Comparison of ENCODE assay signal across 14 cellular contexts in the genomic region with DNA sequence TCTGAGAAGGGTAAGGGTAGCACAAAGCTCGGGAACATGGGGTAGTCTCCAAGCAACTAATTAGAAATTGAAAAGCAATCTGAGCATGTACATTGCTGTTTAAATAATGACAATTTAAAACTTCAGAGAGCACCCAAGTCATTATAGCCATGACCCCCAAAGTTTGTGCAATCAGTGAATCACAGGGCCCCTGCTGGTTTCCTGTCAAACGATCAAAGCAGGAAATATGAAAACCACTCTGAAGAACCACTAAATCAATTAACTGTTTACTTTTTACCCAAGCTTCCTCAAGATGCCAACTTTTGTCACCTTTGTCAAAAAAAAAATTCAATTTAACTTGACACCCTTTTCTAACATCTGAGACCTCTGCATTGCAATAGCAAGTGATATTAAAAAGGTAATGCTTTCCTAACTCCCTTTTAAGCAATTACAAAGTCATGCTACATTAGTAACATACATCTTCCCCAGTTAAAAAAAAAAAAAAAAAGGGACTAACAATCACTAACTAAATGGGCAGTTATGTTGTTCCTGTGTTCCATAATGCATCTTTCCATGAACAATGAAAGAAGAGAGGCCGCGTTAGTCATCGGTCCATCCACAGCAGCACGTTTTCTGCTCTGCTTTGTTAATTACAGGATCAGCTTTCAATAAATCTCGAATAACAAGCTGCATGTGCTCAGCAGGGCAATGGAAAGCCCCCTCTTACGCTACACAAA.
A peak's percentile ranks its signal among the peaks of the same experiment; 100 is the strongest.
DNase-seq lines count a peak whose midpoint lies in the region; ATAC-seq and TF ChIP-seq lines count a peak whose summit lies in the region.
"Had no signal": no experiment of that assay in that cellular context is flagged by ENCODE, and none has a peak within 500 bp of the region (broad histone marks: within the 10 kb centered on the region; RNA-seq: fewer than 3 reads in every experiment).

No MANE protein-coding gene starts in this region.

- no peaks in the 10 kb centered on the region for H3K27me3 ChIP-seq in GM23248 (replicated peaks; ENCODE audit: insufficient read depth)
- H3K27me3 ChIP-seq in mesenchymal stem cell (ENCODE audit: control insufficient read depth in 1 of 2, insufficient read depth in 1 of 2, low read length in 2 of 2): no peaks in the 10 kb centered on the region
- no peaks in the 10 kb centered on the region for H3K27me3 ChIP-seq in MM.1S (replicated peaks; ENCODE audit: insufficient read depth, low read length)
- H3K27me3 ChIP-seq: hepatocyte, Peyer's patch, testis had no signal

- H3K9ac ChIP-seq in GM23248: no peak overlapping the region
- no peak overlapping the region for H3K9ac ChIP-seq in mesenchymal stem cell (ENCODE audit: low read length)
- H3K9ac ChIP-seq in MM.1S (ENCODE audit: low read length): no peak overlapping the region

- TF ChIP-seq POLR2A in lower leg skin (IDR thresholded peaks at IDR 0.05): no peak

- WGBS in GM23248 (ENCODE audit: low coverage in 1 of 2, low lambda C conversion rate in 2 of 2, missing lambda C conversion rate in 2 of 2), 2 experiments: 69 to 72% methylated on average over 8 of the region's 8 CpGs
- WGBS in mesenchymal stem cell: 72% methylated on average over 7 of the region's 8 CpGs
- 68 to 69% methylated on average over 8 of the region's 8 CpGs for WGBS in lower leg skin, 2 donors

- peak overlapping the region in 1 of 2 experiments; percentile 17 for H3K4ac ChIP-seq in mesenchymal stem cell (ENCODE audit: low read depth in 1 of 2, low read length in 2 of 2)

- H3K9me3 ChIP-seq in GM23248 (ENCODE audit: low read depth) (no peaks in the 10 kb centered on the region), mesenchymal stem cell (ENCODE audit: control insufficient read depth, low read length) (no peaks in the 10 kb centered on the region), MM.1S (replicated peaks; ENCODE audit: insufficient read depth, low read length) (no peaks in the 10 kb centered on the region)
- H3K9me3 ChIP-seq: Peyer's patch, testis had no signal

- H3K27ac ChIP-seq in GM23248: no peak overlapping the region
- H3K27ac ChIP-seq in mesenchymal stem cell (ENCODE audit: low read length, poor library complexity, severe bottlenecking): peak overlapping the region; percentile 48
- no peak overlapping the region for H3K27ac ChIP-seq in MM.1S (ENCODE audit: low read length)
- H3K27ac ChIP-seq: hepatocyte, Peyer's patch, testis had no signal

- H3K23ac ChIP-seq in mesenchymal stem cell (ENCODE audit: low read length in 2 of 2): no peak overlapping the region

- H3K9me2 ChIP-seq in GM23248 (ENCODE audit: insufficient read depth) (no peaks in the 10 kb centered on the region), MM.1S (replicated peaks; ENCODE audit: insufficient read depth, low read length) (no peaks in the 10 kb centered on the region)

- H4K8ac ChIP-seq in mesenchymal stem cell (ENCODE audit: low read length): no peak overlapping the region

- peak overlapping the region in 1 of 2 experiments; percentile 3 for H2BK12ac ChIP-seq in mesenchymal stem cell (ENCODE audit: low read length in 2 of 2)

- no peak overlapping the region for H3K4me3 ChIP-seq in GM23248
- no peak overlapping the region for H3K4me3 ChIP-seq in mesenchymal stem cell (ENCODE audit: insufficient read depth in 1 of 2, low read depth in 1 of 2, low read length in 2 of 2)
- H3K4me3 ChIP-seq in lower leg skin (ENCODE audit: low read depth, poor library complexity, severe bottlenecking): no peak overlapping the region
- H3K4me3 ChIP-seq in MM.1S (ENCODE audit: low read length): no peak overlapping the region
- H3K4me3 ChIP-seq: hepatocyte, Peyer's patch, testis had no signal

- no peak overlapping the region for H2BK5ac ChIP-seq in mesenchymal stem cell (ENCODE audit: low read depth, low read length, poor library complexity, severe bottlenecking)

- H3K79me2 ChIP-seq in GM23248 (ENCODE audit: insufficient read depth): no peaks in the 10 kb centered on the region
- H3K79me2 ChIP-seq in MM.1S (ENCODE audit: low read length): no peaks in the 10 kb centered on the region
- H3K79me2 ChIP-seq: hepatocyte had no signal

- no peak overlapping the region for H2BK120ac ChIP-seq in mesenchymal stem cell (ENCODE audit: low read depth, low read length)

- H4K91ac ChIP-seq in mesenchymal stem cell (ENCODE audit: low read length): peak overlapping the region; percentile 39

- H3F3A ChIP-seq in GM23248 (ENCODE audit: insufficient read depth) (peaks cover 20% of the 10 kb centered on the region), MM.1S (ENCODE audit: insufficient read depth, low read length) (no peaks in the 10 kb centered on the region)

- peak overlapping the region; percentile 20 for H2AK5ac ChIP-seq in mesenchymal stem cell (ENCODE audit: low read length, severe bottlenecking)

- TF ChIP-seq CTCF in lower leg skin (IDR thresholded peaks at IDR 0.05): no peak
- TF ChIP-seq CTCF in MM.1S (IDR thresholded peaks at IDR 0.05; ENCODE audit: low read length): no peak

- H3K79me1 ChIP-seq in mesenchymal stem cell (replicated peaks; ENCODE audit: low read length, poor library complexity, severe bottlenecking): peaks cover 4% of the 10 kb centered on the region

- no peaks in the 10 kb centered on the region for H3K36me3 ChIP-seq in GM23248 (ENCODE audit: low read depth)
- H3K36me3 ChIP-seq in mesenchymal stem cell (ENCODE audit: control insufficient read depth in 1 of 2, insufficient read depth in 2 of 2, low read depth in 1 of 2, low read length in 2 of 2): peaks cover 0 to 64% of the 10 kb centered on the region in 2 experiments
- no peaks in the 10 kb centered on the region for H3K36me3 ChIP-seq in MM.1S (replicated peaks; ENCODE audit: insufficient read depth, low read length)
- H3K36me3 ChIP-seq: Peyer's patch had no signal

- intact Hi-C loops in lower leg skin (cut with DNase I; ENCODE audit: low total_unique reads): no loop called here

- DNase-seq in GM23248: peak; percentile 11
- DNase-seq in NCI-H1417 (lab: John Stamatoyannopoulos, UW): peak; percentile 27 to 91 (median 62)
- peak; percentile 6 for DNase-seq in T-helper 22 cell (ENCODE audit: low read depth)
- no peak for DNase-seq in mesenchymal stem cell
- no peak for DNase-seq in lower leg skin (ENCODE audit: low spot score in 2 of 2)
- no peak for DNase-seq in MM.1S
- no peak for DNase-seq in iPS-NIHi7 (ENCODE audit: extremely low spot score)
- DNase-seq: activated CD4-positive, alpha-beta T cell treated with anti-CD3 and anti-CD28 coated beads for 48 hours; IMR-90; Peyer's patch; stimulated activated CD4-positive, alpha-beta T cell treated with anti-CD3 and anti-CD28 coated beads, Interleukin-1b, Interleukin-23, amount 100 ng/mL, for 48 hours; testis had no signal

- in situ Hi-C loops in GM23248 (cut with MboI): no loop called here

- no peak overlapping the region for H2BK15ac ChIP-seq in mesenchymal stem cell (ENCODE audit: low read depth, poor library complexity, severe bottlenecking)

- H3K4me1 ChIP-seq in GM23248 (ENCODE audit: insufficient read depth) (peaks cover 28% of the 10 kb centered on the region), mesenchymal stem cell (ENCODE audit: control insufficient read depth, insufficient read depth, low read depth, low read length) (peaks cover 3% of the 10 kb centered on the region), MM.1S (ENCODE audit: low read length) (no peaks in the 10 kb centered on the region)
- H3K4me1 ChIP-seq: testis had no signal

- no peak for ATAC-seq in HG02571 (IDR thresholded peaks at IDR 0.05; ENCODE audit: unreplicated experiment)

- no peak overlapping the region for H2AFZ ChIP-seq in GM23248
- H2AFZ ChIP-seq in mesenchymal stem cell (ENCODE audit: low read depth, low read length): no peak overlapping the region
- H2AFZ ChIP-seq in MM.1S (ENCODE audit: low read length): no peak overlapping the region
- H2AFZ ChIP-seq: hepatocyte had no signal

- H4K20me1 ChIP-seq in GM23248 (ENCODE audit: insufficient read depth) (no peaks in the 10 kb centered on the region), MM.1S (ENCODE audit: insufficient read depth, low read length) (no peaks in the 10 kb centered on the region)

- H3K14ac ChIP-seq in mesenchymal stem cell (ENCODE audit: low read length in 2 of 2): no peak overlapping the region

- H3K4me2 ChIP-seq in GM23248 (ENCODE audit: unreplicated experiment) (peak overlapping the region; percentile 31), mesenchymal stem cell (ENCODE audit: low read length, poor library complexity, severe bottlenecking) (peak overlapping the region; percentile 35), MM.1S (ENCODE audit: low read depth, low read length) (no peak overlapping the region)
- H3K4me2 ChIP-seq: hepatocyte had no signal

- no peak overlapping the region for H3K18ac ChIP-seq in mesenchymal stem cell (ENCODE audit: low read depth in 1 of 2, low read length in 2 of 2)

Comparison
In these comparisons a context has a peak if more than half of its experiments do, and no peak if none do; other contexts are left out.
1. DNase-seq: peak in GM23248 (single experiment), NCI-H1417 (3 of 3) and T-helper 22 cell (single experiment); none in mesenchymal stem cell (single experiment), lower leg skin (0 of 2), MM.1S (single experiment) and iPS-NIHi7 (single experiment).